18 cellular contexts compared by ENCODE assay signal in genomic region chr7:107291434-107291833, GRCh38.
DNase-seq lines count a peak whose midpoint lies in the region; ATAC-seq and TF ChIP-seq lines count a peak whose summit lies in the region.
"Had no signal": no experiment of that assay in that cellular context is flagged by ENCODE, and none has a peak within 500 bp of the region (broad histone marks: within the 10 kb centered on the region; RNA-seq: fewer than 3 reads in every experiment).

No MANE protein-coding gene starts in this region.

- H3K4me2 ChIP-seq in mammary epithelial cell (ENCODE audit: insufficient read depth, low read depth, low read length) = no peak overlapping the region
- H3K4me2 ChIP-seq: A549 had no signal

- no peaks in the 10 kb centered on the region for H4K20me1 ChIP-seq in mammary epithelial cell (ENCODE audit: insufficient read depth, low read length)

- in situ Hi-C loops in mammary epithelial cell (cut with MboI; ENCODE audit: low sequenced_read_pairs in 2 of 2) = no loop called here

- H3K9me3 Mint-ChIP-seq in mesothelial cell of epicardium = peaks cover 12% of the 10 kb centered on the region
- H3K9me3 Mint-ChIP-seq: CD4-positive, alpha-beta T cell had no signal

- no TSS peak for BruUV-seq in mammary epithelial cell (replicated peaks; lab: Mats Ljungman, UMichigan)

- no peak for ATAC-seq in T-helper 17 cell
- no peak for ATAC-seq in foreskin keratinocyte
- no peak for ATAC-seq in HG03354 (IDR thresholded peaks at IDR 0.05; ENCODE audit: poor library complexity, severe bottlenecking, unreplicated experiment)
- no peak for ATAC-seq in GM19397 (IDR thresholded peaks at IDR 0.05; ENCODE audit: unreplicated experiment)
- ATAC-seq: A549 had no signal

- H3K4me3 ChIP-seq in mammary epithelial cell (replicated peaks in 1 of 3; ENCODE audit: insufficient read depth in 1 of 3, low read depth in 2 of 3, low read length in 3 of 3) (no peak overlapping the region), breast epithelium (no peak overlapping the region), uterus (no peak overlapping the region)
- H3K4me3 ChIP-seq: A549, MG63 had no signal

- no peak overlapping the region for H2AFZ ChIP-seq in mammary epithelial cell (ENCODE audit: low read depth, low read length)

- intact Hi-C loops in mammary epithelial cell (cut with micrococcal nuclease) = no loop called here
- intact Hi-C loops in breast epithelium (cut with DNase I; ENCODE audit: low total_unique reads) = no loop called here
- intact Hi-C loops in uterus (cut with DNase I; ENCODE audit: low total_unique reads) = no loop called here

- no peak overlapping the region for H3K27ac ChIP-seq in mammary epithelial cell (ENCODE audit: insufficient read depth, low read depth, low read length)
- H3K27ac ChIP-seq in breast epithelium = no peak overlapping the region
- no peak overlapping the region for H3K27ac ChIP-seq in foreskin keratinocyte
- H3K27ac ChIP-seq in uterus = peak overlapping the region; percentile 20 to 70
- H3K27ac ChIP-seq: A549 had no signal

- DNase-seq in mammary epithelial cell (peak; percentile 23), breast epithelium (ENCODE audit: low spot score in 2 of 2) (no peak), T-helper 17 cell (no peak), foreskin keratinocyte (peak; percentile 5 to 57), uterus (no peak), mesothelial cell of epicardium (ENCODE audit: low spot score in 2 of 2, unreplicated experiment in 2 of 2) (no peak)
- DNase-seq: Calu3; CD4-positive, alpha-beta T cell; Karpas-422; MG63; NCI-H1092 treated with DMSO at 0.1 percent for 48 hours; NCI-H146; NCI-H2081; NCI-H2171 treated with DMSO at 0.1 percent for 48 hours; NCI-H446 treated with DMSO at 0.1 percent for 48 hours had no signal

- H3K79me2 ChIP-seq in mammary epithelial cell (ENCODE audit: insufficient read depth, low read length) = no peaks in the 10 kb centered on the region

- H3K4me3 Mint-ChIP-seq in T-helper 17 cell (no peak overlapping the region), mesothelial cell of epicardium (no peak overlapping the region)
- H3K4me3 Mint-ChIP-seq: CD4-positive, alpha-beta T cell had no signal

- H3K27ac Mint-ChIP-seq in T-helper 17 cell (peak overlapping the region; percentile 64), mesothelial cell of epicardium (no peak overlapping the region)
- H3K27ac Mint-ChIP-seq: CD4-positive, alpha-beta T cell had no signal

- TF ChIP-seq CTCF in mammary epithelial cell (conservative IDR thresholded peaks at IDR 0.05 in 1 of 2, IDR thresholded peaks at IDR 0.05 in 1 of 2; ENCODE audit: extremely low read depth in 1 of 2, insufficient read depth in 1 of 2, low read depth in 1 of 2, low read length in 2 of 2) (no peak), breast epithelium (IDR thresholded peaks at IDR 0.05) (no peak), foreskin keratinocyte (conservative IDR thresholded peaks at IDR 0.05) (peak; percentile 16), uterus (IDR thresholded peaks at IDR 0.05) (no peak), mesothelial cell of epicardium (IDR thresholded peaks at IDR 0.05; ENCODE audit: unreplicated experiment) (no peak)

- CTCF ChIA-PET in mammary epithelial cell (lab: Charles Lee; ENCODE audit: low non-redundant PET) = no interaction called here

- WGBS in mammary epithelial cell (ENCODE audit: low coverage, missing lambda C conversion rate) = 100% methylated on average over 1 of the region's 1 CpG

- TF ChIP-seq POLR2A in breast epithelium (IDR thresholded peaks at IDR 0.05) (no peak), uterus (IDR thresholded peaks at IDR 0.05) (no peak)

- H3K27me3 Mint-ChIP-seq in T-helper 17 cell (no peaks in the 10 kb centered on the region), mesothelial cell of epicardium (ENCODE audit: low read depth) (no peaks in the 10 kb centered on the region)
- H3K27me3 Mint-ChIP-seq: CD4-positive, alpha-beta T cell had no signal

- H3K4me1 ChIP-seq in mammary epithelial cell (ENCODE audit: insufficient read depth, low read length) (peaks cover 3% of the 10 kb centered on the region), breast epithelium (no peaks in the 10 kb centered on the region), foreskin keratinocyte (no peaks in the 10 kb centered on the region), uterus (peaks cover 0 to 5% of the 10 kb centered on the region in 2 donors)
- H3K4me1 ChIP-seq: A549 had no signal

- H3K27me3 ChIP-seq in mammary epithelial cell (ENCODE audit: insufficient read depth, low read length) (no peaks in the 10 kb centered on the region), breast epithelium (no peaks in the 10 kb centered on the region), foreskin keratinocyte (no peaks in the 10 kb centered on the region), uterus (no peaks in the 10 kb centered on the region)
- H3K27me3 ChIP-seq: MG63 had no signal

- H3K4me1 Mint-ChIP-seq in T-helper 17 cell = peaks cover 4% of the 10 kb centered on the region
- H3K4me1 Mint-ChIP-seq in mesothelial cell of epicardium = no peaks in the 10 kb centered on the region

- H3K36me3 Mint-ChIP-seq in T-helper 17 cell (ENCODE audit: low read depth) = peaks cover 20% of the 10 kb centered on the region
- peaks cover 29% of the 10 kb centered on the region for H3K36me3 Mint-ChIP-seq in mesothelial cell of epicardium

- H3K36me3 ChIP-seq in mammary epithelial cell (ENCODE audit: insufficient read depth, low read length) (peaks cover 3% of the 10 kb centered on the region), breast epithelium (no peaks in the 10 kb centered on the region), uterus (no peaks in the 10 kb centered on the region)
- H3K36me3 ChIP-seq: MG63 had no signal

- dilution Hi-C loops in mammary epithelial cell (cut with HindIII; ENCODE audit: low sequenced_read_pairs) = no loop called here

- H3K9ac ChIP-seq in mammary epithelial cell (ENCODE audit: insufficient read depth, low read length) = no peak overlapping the region

- H3K9me3 ChIP-seq in mammary epithelial cell (replicated peaks; ENCODE audit: insufficient read depth, low read length) (no peaks in the 10 kb centered on the region), breast epithelium (no peaks in the 10 kb centered on the region), T-helper 17 cell (ENCODE audit: control insufficient read depth, low read length, poor library complexity, severe bottlenecking) (no peaks in the 10 kb centered on the region), uterus (no peaks in the 10 kb centered on the region)
- H3K9me3 ChIP-seq: MG63 had no signal

Comparison
In these comparisons a context has a peak if more than half of its experiments do, and no peak if none do; other contexts are left out.
1. DNase-seq: peak in mammary epithelial cell (single experiment) and foreskin keratinocyte (2 of 2); none in breast epithelium (0 of 2), T-helper 17 cell (0 of 3), uterus (0 of 2) and mesothelial cell of epicardium (0 of 2).
2. H3K27ac ChIP-seq: peak in uterus (2 of 2); none in mammary epithelial cell (single experiment), breast epithelium (0 of 2) and foreskin keratinocyte (single experiment).